Comparison of ENCODE assay signal across 8 cellular contexts in the genomic region with DNA sequence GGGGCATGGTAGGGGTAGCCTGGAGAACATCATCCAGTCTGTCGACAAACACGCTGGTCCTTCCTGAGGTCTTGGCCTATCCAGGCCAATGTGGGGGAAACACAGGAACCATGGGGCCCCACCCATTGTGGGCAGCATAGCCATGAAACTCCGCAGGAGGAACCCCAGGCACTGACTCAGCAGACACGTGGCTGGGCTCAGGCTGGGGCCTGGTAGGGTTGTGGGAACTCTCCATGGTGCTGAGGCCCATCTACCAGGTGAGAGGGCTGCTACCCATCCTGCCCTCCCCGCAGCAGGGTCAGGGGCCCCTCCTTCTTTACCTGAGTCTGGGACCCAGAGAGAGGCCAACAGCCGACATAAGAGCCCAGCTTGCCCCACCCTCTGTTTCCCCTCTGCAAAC. TPM values are rescaled to one million over a fixed set of nuclear protein-coding genes. Genes with fewer than 3 reads are reported as not detected.
A peak's percentile ranks its signal among the peaks of the same experiment; 100 is the strongest.
DNase-seq lines count a peak whose midpoint lies in the region; ATAC-seq and TF ChIP-seq lines count a peak whose summit lies in the region.

No MANE protein-coding gene starts in this region.

- no peaks in the 10 kb centered on the region for H4K20me1 ChIP-seq in hepatocyte (ENCODE audit: insufficient read depth, poor library complexity, severe bottlenecking)

- no peak overlapping the region for H3K27ac ChIP-seq in hepatocyte

- no peaks in the 10 kb centered on the region for H3K79me2 ChIP-seq in hepatocyte

- DNase-seq in GM03348 (ENCODE audit: low spot score) (peak; percentile 65), NCI-H69 (lab: John Stamatoyannopoulos, UW) (peak; percentile 48), activated T-cell treated with anti-CD3 and anti-CD28 coated beads for 48 hours (ENCODE audit: low read depth) (peak; percentile 66), hepatocyte (ENCODE audit: low spot score) (peak; percentile 90), dedifferentiated amniotic fluid mesenchymal stem cell (ENCODE audit: extremely low spot score) (no peak)
- DNase-seq in stimulated activated CD4-positive, alpha-beta T cell treated with anti-CD3 and anti-CD28 coated beads, TNF-alpha, amount 100 ng/mL, for 4 hours (ENCODE audit: low read depth in 3 of 3): peak in 2 of 3 experiments; percentile 6 to 22

- no peak for TF ChIP-seq CTCF in hepatocyte (IDR thresholded peaks at IDR 0.05; ENCODE audit: poor library complexity)

- WGBS in hepatocyte (ENCODE audit: low lambda C conversion rate, missing lambda C conversion rate): 38% methylated on average over 6 of the region's 6 CpGs

- no peak overlapping the region for H2AFZ ChIP-seq in hepatocyte

- ATAC-seq in GM21526 (IDR thresholded peaks at IDR 0.05; ENCODE audit: low FRiP score, unreplicated experiment) (no peak), GM21737 (IDR thresholded peaks at IDR 0.05; ENCODE audit: unreplicated experiment) (no peak)

- H3K27me3 ChIP-seq in hepatocyte: peaks cover 16% of the 10 kb centered on the region

- H3K9me2 ChIP-seq in hepatocyte (replicated peaks; ENCODE audit: insufficient read depth): no peaks in the 10 kb centered on the region

- no peaks in the 10 kb centered on the region for H3K9me3 ChIP-seq in hepatocyte (ENCODE audit: low read depth)

- no peak overlapping the region for H3K4me2 ChIP-seq in hepatocyte

- no peak overlapping the region for H3K4me3 ChIP-seq in hepatocyte

- H3K4me1 ChIP-seq in hepatocyte (ENCODE audit: insufficient read depth): peaks cover 4% of the 10 kb centered on the region

- H3K36me3 ChIP-seq in hepatocyte (replicated peaks; ENCODE audit: insufficient read depth, low read depth): no peaks in the 10 kb centered on the region

RNA-seq across cellular contexts. Expression of a gene that starts 22.6 kb away (rescaled TPM):
- 0.87 and 1.2 TPM in 2 replicates for total RNA-seq in hepatocyte
- 1.4 and 1.5 TPM in 2 replicates for polyA plus RNA-seq in hepatocyte

RNA-seq across cellular contexts. Expression of a gene that starts 41.6 kb away (rescaled TPM):
- 4.7 and 5.6 TPM in 2 replicates for total RNA-seq in hepatocyte
- 2.9 and 6.1 TPM in 2 replicates for polyA plus RNA-seq in hepatocyte

RNA-seq across cellular contexts. Expression of a gene that starts 43.3 kb away (rescaled TPM):
- 18.5 and 18.6 TPM in 2 replicates for total RNA-seq in hepatocyte
- 21.8 and 27.2 TPM in 2 replicates for polyA plus RNA-seq in hepatocyte
